ENCODE assay signal across 1 cellular context in genomic region chr10:16518822-16519221, GRCh38.
TF ChIP-seq lines count a peak whose summit lies in the region.

No MANE protein-coding gene starts in this region.

TF ChIP-seq in GM12878, 131 proteins besides CTCF, POLR2A, EP300 and RAD21 (continued from another document):
- TF ChIP-seq SKIL (IDR thresholded peaks at IDR 0.05; ENCODE audit: low read depth, poor library complexity, severe bottlenecking): no peak
- TF ChIP-seq PAX8 (IDR thresholded peaks at IDR 0.05): no peak
- no peak for TF ChIP-seq DPF2 (IDR thresholded peaks at IDR 0.05)
